8 cellular contexts compared by ENCODE assay signal in genomic region chr2:201357216-201357615, GRCh38. TPM values are rescaled to one million over a fixed set of nuclear protein-coding genes. Genes with fewer than 3 reads are reported as not detected.
DNase-seq lines count a peak whose midpoint lies in the region; ATAC-seq, FAIRE-seq and TF ChIP-seq lines count a peak whose summit lies in the region.

FLACC1 (minus strand) TSS chr2:201357345; CDS start chr2:201351404, 5,941 bp downstream.

- no peak for TF ChIP-seq POLR2A in H54 (IDR thresholded peaks at IDR 0.05; ENCODE audit: low read depth, low read length)

- ATAC-seq in SK-N-SH treated with all-trans-retinoic acid at 6 μM for 48 hours (peak; percentile 64), Right ventricle myocardium inferior (peak; percentile 89), HG02571 (IDR thresholded peaks at IDR 0.05; ENCODE audit: unreplicated experiment) (no peak), HG03280 (IDR thresholded peaks at IDR 0.05; ENCODE audit: unreplicated experiment) (no peak)

- FAIRE-seq in H54 (lab: Jason Lieb, UNC): peak; percentile 93

- DNase-seq in H54 (ENCODE audit: insufficient read length, low spot score) (peak; percentile 51), Right ventricle myocardium inferior (ENCODE audit: missing footprints) (no peak), putamen (ENCODE audit: low spot score) (peak; percentile 20), GM19238 (ENCODE audit: insufficient read length, low spot score) (no peak)
- DNase-seq in stimulated activated CD4-positive, alpha-beta T cell treated with anti-CD3 and anti-CD28 coated beads, Interleukin-2, amount 100 ng/mL, for 48 hours: no peak

- intact Hi-C loops in Right ventricle myocardium inferior (cut with DNase I): no loop called here

TF ChIP-seq in SK-N-SH treated with all-trans-retinoic acid at 6 μM for 48 hours, 23 proteins besides CTCF, POLR2A, EP300 and RAD21:
- TF ChIP-seq PPARA (CRISPR knock-in tag; IDR thresholded peaks at IDR 0.05; ENCODE audit: borderline replicate concordance) (no peak), TSHZ2 (CRISPR knock-in tag; IDR thresholded peaks at IDR 0.05) (no peak), ZNF70 (CRISPR knock-in tag; IDR thresholded peaks at IDR 0.05) (no peak), TCF4 (CRISPR knock-in tag; IDR thresholded peaks at IDR 0.05; ENCODE audit: borderline replicate concordance) (no peak), ZFP3 (CRISPR knock-in tag; IDR thresholded peaks at IDR 0.05) (no peak), ISL1 (CRISPR knock-in tag; IDR thresholded peaks at IDR 0.05) (no peak), CSRNP3 (CRISPR knock-in tag; IDR thresholded peaks at IDR 0.05) (no peak), CREB5 (CRISPR knock-in tag; IDR thresholded peaks at IDR 0.05; ENCODE audit: low read depth) (no peak)
TF ChIP-seq in SK-N-SH treated with all-trans-retinoic acid at 6 μM for 48 hours: peak in this region for 0.

RNA-seq across cellular contexts. Expression of gene FLACC1, which starts in this region (rescaled TPM):
- 6.5 TPM for total RNA-seq in Right ventricle myocardium inferior

Comparison
In these comparisons a context has a peak if more than half of its experiments do, and no peak if none do; other contexts are left out.
1. DNase-seq: peak in H54 (single experiment) and putamen (single experiment); none in Right ventricle myocardium inferior (single experiment), stimulated activated CD4-positive, alpha-beta T cell treated with anti-CD3 and anti-CD28 coated beads, Interleukin-2, amount 100 ng/mL, for 48 hours (0 of 2) and GM19238 (single experiment).
2. ATAC-seq: peak in SK-N-SH treated with all-trans-retinoic acid at 6 μM for 48 hours (single experiment) and Right ventricle myocardium inferior (single experiment); none in HG02571 (single experiment) and HG03280 (single experiment).